Comparison of ENCODE assay signal across 8 cellular contexts in genomic region chr19:58386166-58386575, GRCh38. TPM values are rescaled to one million over a fixed set of nuclear protein-coding genes. Genes with fewer than 3 reads are reported as not detected.
DNase-seq lines count a peak whose midpoint lies in the region; ATAC-seq, FAIRE-seq and TF ChIP-seq lines count a peak whose summit lies in the region.

No MANE protein-coding gene starts in this region.

- H3K36me3 Mint-ChIP-seq in type B pancreatic cell: peaks cover 12% of the 10 kb centered on the region

- peak overlapping the region; percentile 43 for H3K4me3 ChIP-seq in HL-60 (replicated peaks; ENCODE audit: insufficient read depth, low read length)
- H3K4me3 ChIP-seq in K562: peak overlapping the region; percentile 92
- peak overlapping the region; percentile 67 to 92 (median 87) for H3K4me3 ChIP-seq in right lobe of liver

- peaks cover 35% of the 10 kb centered on the region for H3K36me3 ChIP-seq in K562 (ENCODE audit: control insufficient read depth, insufficient read depth, low read length)
- peaks cover 0 to 15% (median under 1%) of the 10 kb centered on the region in 4 donors for H3K36me3 ChIP-seq in right lobe of liver

- CTCF ChIA-PET in K562 (lab: Yijun Ruan, JAX; ENCODE audit: low intra/inter-chr PET ratio): no interaction called here

- DNase-seq in NCI-H2171 treated with DMSO at 0.1 percent for 48 hours (lab: John Stamatoyannopoulos, UW): peak; percentile 31
- DNase-seq in NCI-H2171 (lab: John Stamatoyannopoulos, UW): no peak
- no peak for DNase-seq in HL-60 (ENCODE audit: low read depth in 1 of 2, low spot score in 1 of 2)
- peak in 1 of 4 experiments; percentile 28 for DNase-seq in K562 (ENCODE audit: extremely low read depth in 1 of 4, low spot score in 3 of 4)
- DNase-seq in right lobe of liver: no peak
- DNase-seq in type B pancreatic cell (ENCODE audit: extremely low spot score, unreplicated experiment): no peak
- no peak for DNase-seq in NCI-H1436 treated with DMSO at 0.1 percent for 48 hours (lab: John Stamatoyannopoulos, UW)
- DNase-seq in DMS114 treated with DMSO at 0.1 percent for 48 hours (lab: John Stamatoyannopoulos, UW; ENCODE audit: unreplicated experiment): no peak

- TF ChIP-seq RAD21 in K562 (CRISPR knock-in tag; conservative IDR thresholded peaks at IDR 0.05 in 1 of 2, IDR thresholded peaks at IDR 0.05 in 1 of 2): no peak

- peak; percentile 43 for ATAC-seq in K562
- peak; percentile 4 to 15 (median 12) for ATAC-seq in right lobe of liver

- peaks cover 69% of the 10 kb centered on the region for H3K79me2 ChIP-seq in K562 (ENCODE audit: control insufficient read depth, insufficient read depth, low read length)

- H3K27me3 Mint-ChIP-seq in type B pancreatic cell: no peaks in the 10 kb centered on the region

- H3K9me3 ChIP-seq in K562 (replicated peaks; ENCODE audit: control insufficient read depth, insufficient read depth, low read depth, low read length): no peaks in the 10 kb centered on the region
- no peaks in the 10 kb centered on the region for H3K9me3 ChIP-seq in right lobe of liver

- POLR2A ChIA-PET in K562 (lab: Yijun Ruan, JAX): interaction anchor here (0.7 to 1.5 kb wide), 3 partner anchors 21 to 51 kb away, joined by 3 read pairs; partner anchors contain the start of gene ZNF497

- H3K9ac ChIP-seq in K562 (ENCODE audit: insufficient read depth in 1 of 2, low read depth in 2 of 2, low read length in 2 of 2): peak overlapping the region; percentile 98 to 99

- H3K4me1 ChIP-seq in K562 (replicated peaks in 1 of 2; ENCODE audit: control insufficient read depth in 2 of 2, insufficient read depth in 2 of 2, low read length in 2 of 2) (peaks cover 29 to 42% of the 10 kb centered on the region in 2 experiments), right lobe of liver (peaks cover 0 to 23% (median 6%) of the 10 kb centered on the region in 4 donors)

- H3K9me3 Mint-ChIP-seq in type B pancreatic cell: no peaks in the 10 kb centered on the region

- H4K20me1 ChIP-seq in K562 (replicated peaks; ENCODE audit: control insufficient read depth, insufficient read depth, low read length): peaks cover 10% of the 10 kb centered on the region

- TF ChIP-seq POLR2A in K562 (conservative IDR thresholded peaks at IDR 0.05): no peak
- TF ChIP-seq POLR2A in right lobe of liver (IDR thresholded peaks at IDR 0.05): no peak

- peak overlapping the region; percentile 98 for H3K4me3 Mint-ChIP-seq in type B pancreatic cell

- WGBS in K562 (ENCODE audit: insufficient coverage, low coverage, missing lambda C conversion rate): 2% methylated on average over 27 of the region's 29 CpGs
- WGBS in right lobe of liver (ENCODE audit: insufficient coverage, low coverage, low lambda C conversion rate, missing lambda C conversion rate): 17% methylated on average over 2 of the region's 29 CpGs

- H3K27ac Mint-ChIP-seq in type B pancreatic cell: peak overlapping the region; percentile 99

- TF ChIP-seq CTCF in HL-60 (IDR thresholded peaks at IDR 0.05; ENCODE audit: insufficient read depth, low read length) (no peak), K562 (IDR thresholded peaks at IDR 0.05 in 2 of 3, conservative IDR thresholded peaks at IDR 0.05 in 1 of 3; ENCODE audit: insufficient read depth in 2 of 3, low read depth in 1 of 3, low read length in 3 of 3) (no peak), right lobe of liver (IDR thresholded peaks at IDR 0.05) (no peak), type B pancreatic cell (conservative IDR thresholded peaks at IDR 0.05) (no peak)

- H2AFZ ChIP-seq in K562 (ENCODE audit: low read depth, low read length): peak overlapping the region; percentile 76

- in situ Hi-C loops in K562 (cut with MboI): no loop called here

- no peaks in the 10 kb centered on the region for H3K27me3 ChIP-seq in HL-60 (ENCODE audit: insufficient read depth, poor library complexity, severe bottlenecking)
- H3K27me3 ChIP-seq in K562 (ENCODE audit: control insufficient read depth in 2 of 2, insufficient read depth in 2 of 2, low read length in 2 of 2): no peaks in the 10 kb centered on the region
- no peaks in the 10 kb centered on the region for H3K27me3 ChIP-seq in right lobe of liver

- H3K4me1 Mint-ChIP-seq in type B pancreatic cell (ENCODE audit: unreplicated experiment): peaks cover 11% of the 10 kb centered on the region

- FAIRE-seq in K562 (lab: Jason Lieb, UNC): no peak

- peak overlapping the region; percentile 98 for H3K27ac ChIP-seq in HL-60 (replicated peaks)
- peak overlapping the region; percentile 93 for H3K27ac ChIP-seq in K562 (ENCODE audit: extremely low read depth, low read depth, low read length)
- peak overlapping the region; percentile 93 to 98 (median 94) for H3K27ac ChIP-seq in right lobe of liver

- BruUV-seq in K562 (replicated peaks; lab: Mats Ljungman, UMichigan): no TSS peak

- no peak for TF ChIP-seq EP300 in K562 (IDR thresholded peaks at IDR 0.05; ENCODE audit: low read length)

- no peaks in the 10 kb centered on the region for H3K9me1 ChIP-seq in K562 (ENCODE audit: control insufficient read depth, insufficient read depth, low read length)

- H3K4me2 ChIP-seq in K562 (ENCODE audit: insufficient read depth, low read length): peak overlapping the region; percentile 100

- intact Hi-C loops in K562 (cut with micrococcal nuclease): loop anchor here (5.0 kb wide), 1 partner anchor 204 kb away; the partner anchor contains the start of gene ZNF274
- intact Hi-C loops in right lobe of liver (cut with DNase I): no loop called here

RNA-seq across cellular contexts. Expression of gene RPS5, which starts 0.9 kb away (rescaled TPM):
- 345 and 934 TPM in 2 replicates for total RNA-seq in K562 (2011; cell fraction: chromatin; rRNA removed; ENCODE audit: low replicate concordance)
- 1,499 and 1,711 TPM in 2 replicates for total RNA-seq in K562 (2011; cell fraction: nucleolus; rRNA removed)
- total RNA-seq in K562 (2011; cell fraction: nucleoplasm; rRNA removed): 1,436 and 2,256 TPM in 2 replicates
- 3,570 and 3,842 TPM in 2 replicates for total RNA-seq in K562 (2014; rRNA removed)
- total RNA-seq in K562 (2014; rRNA removed; fragmentation: Illumina TruSeq; extraction: Trizol): 800 and 1,228 TPM in 2 replicates
- 1,556 and 1,583 TPM in 2 replicates for total RNA-seq in K562 (2015; rRNA removed; fragmentation: Illumina TruSeq; extraction: Trizol)
- total RNA-seq in K562 (2021): 2,248 and 2,336 TPM in 2 replicates
- polyA plus RNA-seq in K562 (2011; rRNA removed): 3,238 and 3,879 TPM in 2 replicates
- polyA plus RNA-seq in K562 (2011; cell fraction: cytosol; rRNA removed): 6,312 and 9,379 TPM in 2 replicates
- polyA plus RNA-seq in K562 (2011; cell fraction: nucleus; rRNA removed): 1,727 and 2,219 TPM in 2 replicates
- 2,682 and 3,255 TPM in 2 replicates for polyA plus RNA-seq in K562 (2012)
- 1,865 and 2,679 TPM in 2 replicates for polyA plus RNA-seq in K562 (2014; fragmentation: Illumina TruSeq; extraction: Trizol)
- polyA plus RNA-seq in K562 (2014; fragmentation: Nextera tagmentation; extraction: Ambion mirVana): 1,000 to 10,000 TPM; 2,484 to 2,751 TPM
- polyA plus RNA-seq in K562 (2014; rRNA removed): 3,494 and 3,885 TPM in 2 replicates
- 2,086 and 2,630 TPM in 2 replicates for polyA minus RNA-seq in K562 (2011; rRNA and poly(A)+ RNA removed)
- 1,081 and 1,118 TPM in 2 replicates for polyA minus RNA-seq in K562 (2011; cell fraction: cytosol; rRNA and poly(A)+ RNA removed)
- 377 and 605 TPM in 2 replicates for polyA minus RNA-seq in K562 (2011; cell fraction: nucleus; rRNA and poly(A)+ RNA removed)
- 100 to 1,000 TPM; 274 to 637 (median 304) TPM for total RNA-seq in right lobe of liver
- total RNA-seq in type B pancreatic cell (ENCODE audit: low replicate concordance): 1,320 and 1,324 TPM in 2 replicates

RNA-seq across cellular contexts. Expression of gene ZNF837, which starts 5.3 kb away (rescaled TPM):
- total RNA-seq in K562 (2011; cell fraction: chromatin; rRNA removed; ENCODE audit: low replicate concordance): 1.00 TPM in 1 of 2 replicates, not detected in the other
- 0.83 and 1.1 TPM in 2 replicates for total RNA-seq in K562 (2011; cell fraction: nucleolus; rRNA removed)
- 0.31 and 0.37 TPM in 2 replicates for total RNA-seq in K562 (2011; cell fraction: nucleoplasm; rRNA removed)
- total RNA-seq in K562 (2014; rRNA removed): 1.8 and 2.1 TPM in 2 replicates
- total RNA-seq in K562 (2014; rRNA removed; fragmentation: Illumina TruSeq; extraction: Trizol): not detected in 2 replicates
- total RNA-seq in K562 (2015; rRNA removed; fragmentation: Illumina TruSeq; extraction: Trizol): 0.11 TPM in 2 replicates
- total RNA-seq in K562 (2021): 0.54 and 1.2 TPM in 2 replicates
- 0.21 and 0.28 TPM in 2 replicates for polyA plus RNA-seq in K562 (2011; rRNA removed)
- polyA plus RNA-seq in K562 (2011; cell fraction: cytosol; rRNA removed): 0.55 and 3.2 TPM in 2 replicates
- 0.62 and 1.3 TPM in 2 replicates for polyA plus RNA-seq in K562 (2011; cell fraction: nucleus; rRNA removed)
- polyA plus RNA-seq in K562 (2012): 0.43 and 1.1 TPM in 2 replicates
- polyA plus RNA-seq in K562 (2014; fragmentation: Illumina TruSeq; extraction: Trizol): 0.10 TPM in 1 of 2 replicates, not detected in the other
- not detected for polyA plus RNA-seq in K562 (2014; fragmentation: Nextera tagmentation; extraction: Ambion mirVana)
- 0.57 and 0.73 TPM in 2 replicates for polyA plus RNA-seq in K562 (2014; rRNA removed)
- not detected in 2 replicates for polyA minus RNA-seq in K562 (2011; rRNA and poly(A)+ RNA removed)
- 0.67 and 1.1 TPM in 2 replicates for polyA minus RNA-seq in K562 (2011; cell fraction: cytosol; rRNA and poly(A)+ RNA removed)
- polyA minus RNA-seq in K562 (2011; cell fraction: nucleus; rRNA and poly(A)+ RNA removed): 0.44 and 0.54 TPM in 2 replicates
- total RNA-seq in right lobe of liver: 1 to 10 TPM; 1.7 to 3.9 (median 2.4) TPM
- total RNA-seq in type B pancreatic cell (ENCODE audit: low replicate concordance): 2.8 and 3.8 TPM in 2 replicates

RNA-seq across cellular contexts. Expression of gene RNF225, which starts 9.3 kb away (rescaled TPM):
- 0.46 and 1.3 TPM in 2 replicates for total RNA-seq in K562 (2011; cell fraction: chromatin; rRNA removed; ENCODE audit: low replicate concordance)
- 3.0 and 3.7 TPM in 2 replicates for total RNA-seq in K562 (2011; cell fraction: nucleolus; rRNA removed)
- total RNA-seq in K562 (2011; cell fraction: nucleoplasm; rRNA removed): 1.4 TPM in 1 of 2 replicates, not detected in the other
- total RNA-seq in K562 (2014; rRNA removed): 0.37 TPM in 1 of 2 replicates, not detected in the other
- total RNA-seq in K562 (2014; rRNA removed; fragmentation: Illumina TruSeq; extraction: Trizol): not detected in 2 replicates
- not detected in 2 replicates for total RNA-seq in K562 (2015; rRNA removed; fragmentation: Illumina TruSeq; extraction: Trizol)
- 0.31 and 0.33 TPM in 2 replicates for total RNA-seq in K562 (2021)
- not detected in 2 replicates for polyA plus RNA-seq in K562 (2011; rRNA removed)
- not detected in 2 replicates for polyA plus RNA-seq in K562 (2011; cell fraction: cytosol; rRNA removed)
- 0.11 and 0.23 TPM in 2 replicates for polyA plus RNA-seq in K562 (2011; cell fraction: nucleus; rRNA removed)
- polyA plus RNA-seq in K562 (2012): not detected in 2 replicates
- polyA plus RNA-seq in K562 (2014; fragmentation: Illumina TruSeq; extraction: Trizol): not detected in 2 replicates
- polyA plus RNA-seq in K562 (2014; fragmentation: Nextera tagmentation; extraction: Ambion mirVana): not detected
- polyA plus RNA-seq in K562 (2014; rRNA removed): not detected in 2 replicates
- not detected in 2 replicates for polyA minus RNA-seq in K562 (2011; rRNA and poly(A)+ RNA removed)
- polyA minus RNA-seq in K562 (2011; cell fraction: cytosol; rRNA and poly(A)+ RNA removed): not detected in 2 replicates
- polyA minus RNA-seq in K562 (2011; cell fraction: nucleus; rRNA and poly(A)+ RNA removed): 1.3 and 1.6 TPM in 2 replicates
- not detected for total RNA-seq in right lobe of liver
- total RNA-seq in type B pancreatic cell (ENCODE audit: low replicate concordance): 1.0 and 4.0 TPM in 2 replicates

RNA-seq across cellular contexts. Expression of gene ZNF584, which starts 22.3 kb away (rescaled TPM):
- 57.9 and 99.5 TPM in 2 replicates for total RNA-seq in K562 (2011; cell fraction: chromatin; rRNA removed; ENCODE audit: low replicate concordance)
- total RNA-seq in K562 (2011; cell fraction: nucleolus; rRNA removed): 56.2 and 62.2 TPM in 2 replicates
- 46.1 and 46.3 TPM in 2 replicates for total RNA-seq in K562 (2011; cell fraction: nucleoplasm; rRNA removed)
- total RNA-seq in K562 (2014; rRNA removed): 35.0 and 44.2 TPM in 2 replicates
- 23.0 and 23.2 TPM in 2 replicates for total RNA-seq in K562 (2014; rRNA removed; fragmentation: Illumina TruSeq; extraction: Trizol)
- 22.1 and 22.9 TPM in 2 replicates for total RNA-seq in K562 (2015; rRNA removed; fragmentation: Illumina TruSeq; extraction: Trizol)
- 40.9 and 43.4 TPM in 2 replicates for total RNA-seq in K562 (2021)
- 23.4 and 27.1 TPM in 2 replicates for polyA plus RNA-seq in K562 (2011; rRNA removed)
- polyA plus RNA-seq in K562 (2011; cell fraction: cytosol; rRNA removed): 17.0 and 29.0 TPM in 2 replicates
- 16.4 and 25.4 TPM in 2 replicates for polyA plus RNA-seq in K562 (2011; cell fraction: nucleus; rRNA removed)
- polyA plus RNA-seq in K562 (2012): 15.7 and 20.2 TPM in 2 replicates
- polyA plus RNA-seq in K562 (2014; fragmentation: Illumina TruSeq; extraction: Trizol): 24.6 and 25.6 TPM in 2 replicates
- 1 to 10 TPM; 5.8 to 7.1 TPM for polyA plus RNA-seq in K562 (2014; fragmentation: Nextera tagmentation; extraction: Ambion mirVana)
- 20.8 and 27.5 TPM in 2 replicates for polyA plus RNA-seq in K562 (2014; rRNA removed)
- 30.5 and 38.2 TPM in 2 replicates for polyA minus RNA-seq in K562 (2011; rRNA and poly(A)+ RNA removed)
- 12.7 and 26.2 TPM in 2 replicates for polyA minus RNA-seq in K562 (2011; cell fraction: cytosol; rRNA and poly(A)+ RNA removed)
- 18.0 and 21.0 TPM in 2 replicates for polyA minus RNA-seq in K562 (2011; cell fraction: nucleus; rRNA and poly(A)+ RNA removed)
- 10 to 100 TPM in 1 of 6 experiments, 1 to 10 TPM in 5; 5.6 to 12.1 (median 6.6) TPM for total RNA-seq in right lobe of liver
- total RNA-seq in type B pancreatic cell (ENCODE audit: low replicate concordance): 10.1 and 18.2 TPM in 2 replicates

RNA-seq across cellular contexts. Expression of gene ZNF497, which starts 23.6 kb away (rescaled TPM):
- total RNA-seq in K562 (2011; cell fraction: chromatin; rRNA removed; ENCODE audit: low replicate concordance): 4.1 and 7.1 TPM in 2 replicates
- total RNA-seq in K562 (2011; cell fraction: nucleolus; rRNA removed): 3.7 and 6.0 TPM in 2 replicates
- 1.8 and 2.1 TPM in 2 replicates for total RNA-seq in K562 (2011; cell fraction: nucleoplasm; rRNA removed)
- 0.45 and 0.98 TPM in 2 replicates for total RNA-seq in K562 (2014; rRNA removed)
- 0.22 and 0.29 TPM in 2 replicates for total RNA-seq in K562 (2014; rRNA removed; fragmentation: Illumina TruSeq; extraction: Trizol)
- 0.43 and 0.57 TPM in 2 replicates for total RNA-seq in K562 (2015; rRNA removed; fragmentation: Illumina TruSeq; extraction: Trizol)
- total RNA-seq in K562 (2021): 0.89 and 0.96 TPM in 2 replicates
- 0.96 and 0.98 TPM in 2 replicates for polyA plus RNA-seq in K562 (2011; rRNA removed)
- 0.81 and 2.7 TPM in 2 replicates for polyA plus RNA-seq in K562 (2011; cell fraction: cytosol; rRNA removed)
- 3.2 and 8.8 TPM in 2 replicates for polyA plus RNA-seq in K562 (2011; cell fraction: nucleus; rRNA removed)
- 1.0 and 2.0 TPM in 2 replicates for polyA plus RNA-seq in K562 (2012)
- 0.24 and 0.36 TPM in 2 replicates for polyA plus RNA-seq in K562 (2014; fragmentation: Illumina TruSeq; extraction: Trizol)
- polyA plus RNA-seq in K562 (2014; fragmentation: Nextera tagmentation; extraction: Ambion mirVana): under 1 TPM in 1 of 2 experiments, not detected in 1; 0.06 TPM
- polyA plus RNA-seq in K562 (2014; rRNA removed): 0.56 and 0.63 TPM in 2 replicates
- 0.74 and 0.93 TPM in 2 replicates for polyA minus RNA-seq in K562 (2011; rRNA and poly(A)+ RNA removed)
- 0.57 and 0.82 TPM in 2 replicates for polyA minus RNA-seq in K562 (2011; cell fraction: cytosol; rRNA and poly(A)+ RNA removed)
- 1.5 and 2.1 TPM in 2 replicates for polyA minus RNA-seq in K562 (2011; cell fraction: nucleus; rRNA and poly(A)+ RNA removed)
- total RNA-seq in right lobe of liver: 1 to 10 TPM in 5 of 6 experiments, under 1 TPM in 1; 0.73 to 3.1 (median 1.7) TPM
- total RNA-seq in type B pancreatic cell (ENCODE audit: low replicate concordance): 4.1 and 8.1 TPM in 2 replicates
